Comparison of ENCODE assay signal across 27 cellular contexts in the genomic region with DNA sequence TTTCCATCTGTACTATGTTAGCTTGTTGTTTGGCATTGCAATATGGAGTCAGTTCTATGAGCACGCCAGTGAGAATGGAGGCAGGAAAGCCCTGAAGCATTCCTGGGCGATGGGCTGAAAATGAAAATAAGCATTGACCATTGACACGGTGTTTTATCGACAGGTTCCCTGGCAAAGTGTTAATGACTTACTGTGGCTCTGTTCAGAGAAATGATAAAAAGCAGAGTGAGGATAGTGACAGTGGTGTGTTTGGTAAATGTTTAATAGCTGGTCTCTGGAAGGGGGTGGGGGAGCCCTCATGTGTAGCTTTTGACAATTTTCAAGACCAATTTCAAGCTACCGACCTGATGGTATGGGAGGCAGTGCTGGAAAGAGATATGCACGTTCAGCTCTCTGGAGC.
"Had no signal": no experiment of that assay in that cellular context is flagged by ENCODE, and none has a peak within 500 bp of the region (broad histone marks: within the 10 kb centered on the region; RNA-seq: fewer than 3 reads in every experiment).

No MANE protein-coding gene starts in this region.

- H3K4me1 ChIP-seq: gastroesophageal sphincter, heart left ventricle, left lung, psoas muscle, tibial nerve had no signal

- ATAC-seq: activated T-cell treated with anti-CD3 and anti-CD28 coated beads, Interleukin-2, amount 50 U/mL, for 72 hours; gastroesophageal sphincter; heart left ventricle; left lung; natural killer cell treated with Interleukin-12 subunit alpha and Interleukin-12 subunit beta and Interleukin-15 and Interleukin-18, amount 100 ng/mL, for 72 hours; psoas muscle; sciatic nerve; stimulated activated effector memory CD8-positive, alpha-beta T cell treated with anti-CD3 and anti-CD28 coated beads, Interleukin-12 subunit alpha, Interleukin-12 subunit beta, amount 100 ng/mL, for 72 hours; stimulated activated naive CD8-positive, alpha-beta T cell treated with anti-CD3 and anti-CD28 coated beads, Interleukin-15, amount 100 ng/mL, for 72 hours; T-cell had no signal

- H3K4me3 Mint-ChIP-seq: activated CD4-positive, alpha-beta memory T cell treated with anti-CD3 and anti-CD28 coated beads for 36 hours; activated naive CD4-positive, alpha-beta T cell treated with anti-CD3 and anti-CD28 coated beads for 36 hours; activated naive CD8-positive, alpha-beta T cell treated with anti-CD3 and anti-CD28 coated beads, Interleukin-2, amount 10 ng/mL, durations not matched to agents 7 days and 5 days; activated T-cell treated with anti-CD3 and anti-CD28 coated beads, Interleukin-2, amount 50 U/mL, for 72 hours; natural killer cell treated with Interleukin-12 subunit alpha and Interleukin-12 subunit beta and Interleukin-15 and Interleukin-18, amount 100 ng/mL, for 72 hours; stimulated activated effector memory CD8-positive, alpha-beta T cell treated with anti-CD3 and anti-CD28 coated beads, Interleukin-12 subunit alpha, Interleukin-12 subunit beta, amount 100 ng/mL, for 72 hours; stimulated activated naive CD8-positive, alpha-beta T cell treated with anti-CD3 and anti-CD28 coated beads, Interleukin-15, amount 100 ng/mL, for 72 hours; T-cell had no signal

- H3K36me3 ChIP-seq: gastroesophageal sphincter, heart left ventricle, left lung, neutrophil, ovary, tibial nerve had no signal

- H3K9me3 ChIP-seq: gastroesophageal sphincter, heart left ventricle, left lung, neutrophil, ovary, psoas muscle, tibial nerve had no signal

- H3K27ac Mint-ChIP-seq: activated CD4-positive, alpha-beta memory T cell treated with anti-CD3 and anti-CD28 coated beads for 36 hours; activated naive CD4-positive, alpha-beta T cell treated with anti-CD3 and anti-CD28 coated beads for 36 hours; activated naive CD8-positive, alpha-beta T cell treated with anti-CD3 and anti-CD28 coated beads, Interleukin-2, amount 10 ng/mL, durations not matched to agents 7 days and 5 days; activated T-cell treated with anti-CD3 and anti-CD28 coated beads, Interleukin-2, amount 50 U/mL, for 72 hours; natural killer cell treated with Interleukin-12 subunit alpha and Interleukin-12 subunit beta and Interleukin-15 and Interleukin-18, amount 100 ng/mL, for 72 hours; stimulated activated effector memory CD8-positive, alpha-beta T cell treated with anti-CD3 and anti-CD28 coated beads, Interleukin-12 subunit alpha, Interleukin-12 subunit beta, amount 100 ng/mL, for 72 hours; stimulated activated naive CD8-positive, alpha-beta T cell treated with anti-CD3 and anti-CD28 coated beads, Interleukin-15, amount 100 ng/mL, for 72 hours; T-cell had no signal

- DNase-seq: activated CD4-positive, alpha-beta memory T cell treated with anti-CD3 and anti-CD28 coated beads for 36 hours; activated CD4-positive, alpha-beta T cell treated with anti-CD3 and anti-CD28 coated beads for 48 hours; activated effector memory CD4-positive, alpha-beta T cell treated with Interleukin-2 at 50 U/mL for 16 hours; activated naive CD4-positive, alpha-beta T cell treated with anti-CD3 and anti-CD28 coated beads for 36 hours; activated naive CD8-positive, alpha-beta T cell treated with anti-CD3 and anti-CD28 coated beads, Interleukin-2, amount 10 ng/mL, durations not matched to agents 7 days and 5 days; activated T-cell treated with anti-CD3 and anti-CD28 coated beads, Interleukin-2, amount 50 U/mL, for 72 hours; amniotic stem cell; cerebellar nuclear complex; cortex of kidney; heart left ventricle; islet precursor cell; left lung; midbrain; ovary; psoas muscle; small intestine; stimulated activated CD4-positive, alpha-beta T cell treated with anti-CD3 and anti-CD28 coated beads, Interleukin-2, amount 100 ng/mL, for 24 hours; stimulated activated naive CD8-positive, alpha-beta T cell treated with anti-CD3 and anti-CD28 coated beads, Interleukin-15, amount 100 ng/mL, for 72 hours; T-cell; T1000 had no signal

- H3K4me3 ChIP-seq: gastroesophageal sphincter, heart left ventricle, left lung, ovary, psoas muscle, tibial nerve had no signal

- H3K27ac ChIP-seq: epithelial cell of prostate, gastroesophageal sphincter, heart left ventricle, left lung, neutrophil, ovary, psoas muscle, tibial nerve had no signal

- H3K27me3 Mint-ChIP-seq: activated CD4-positive, alpha-beta memory T cell treated with anti-CD3 and anti-CD28 coated beads for 36 hours; activated naive CD8-positive, alpha-beta T cell treated with anti-CD3 and anti-CD28 coated beads, Interleukin-2, amount 10 ng/mL, durations not matched to agents 7 days and 5 days; natural killer cell treated with Interleukin-12 subunit alpha and Interleukin-12 subunit beta and Interleukin-15 and Interleukin-18, amount 100 ng/mL, for 72 hours; stimulated activated naive CD8-positive, alpha-beta T cell treated with anti-CD3 and anti-CD28 coated beads, Interleukin-15, amount 100 ng/mL, for 72 hours; T-cell had no signal

- H3K36me3 Mint-ChIP-seq: activated CD4-positive, alpha-beta memory T cell treated with anti-CD3 and anti-CD28 coated beads for 36 hours; activated naive CD8-positive, alpha-beta T cell treated with anti-CD3 and anti-CD28 coated beads, Interleukin-2, amount 10 ng/mL, durations not matched to agents 7 days and 5 days; natural killer cell treated with Interleukin-12 subunit alpha and Interleukin-12 subunit beta and Interleukin-15 and Interleukin-18, amount 100 ng/mL, for 72 hours; stimulated activated effector memory CD8-positive, alpha-beta T cell treated with anti-CD3 and anti-CD28 coated beads, Interleukin-12 subunit alpha, Interleukin-12 subunit beta, amount 100 ng/mL, for 72 hours; T-cell had no signal

- H3K4me1 Mint-ChIP-seq: activated naive CD8-positive, alpha-beta T cell treated with anti-CD3 and anti-CD28 coated beads, Interleukin-2, amount 10 ng/mL, durations not matched to agents 7 days and 5 days; stimulated activated effector memory CD8-positive, alpha-beta T cell treated with anti-CD3 and anti-CD28 coated beads, Interleukin-12 subunit alpha, Interleukin-12 subunit beta, amount 100 ng/mL, for 72 hours; stimulated activated naive CD8-positive, alpha-beta T cell treated with anti-CD3 and anti-CD28 coated beads, Interleukin-15, amount 100 ng/mL, for 72 hours; T-cell had no signal

- H3K27me3 ChIP-seq: gastroesophageal sphincter, left lung, neutrophil, ovary, tibial nerve had no signal
